Comparison of ENCODE assay signal across 10 cellular contexts in the genomic region with DNA sequence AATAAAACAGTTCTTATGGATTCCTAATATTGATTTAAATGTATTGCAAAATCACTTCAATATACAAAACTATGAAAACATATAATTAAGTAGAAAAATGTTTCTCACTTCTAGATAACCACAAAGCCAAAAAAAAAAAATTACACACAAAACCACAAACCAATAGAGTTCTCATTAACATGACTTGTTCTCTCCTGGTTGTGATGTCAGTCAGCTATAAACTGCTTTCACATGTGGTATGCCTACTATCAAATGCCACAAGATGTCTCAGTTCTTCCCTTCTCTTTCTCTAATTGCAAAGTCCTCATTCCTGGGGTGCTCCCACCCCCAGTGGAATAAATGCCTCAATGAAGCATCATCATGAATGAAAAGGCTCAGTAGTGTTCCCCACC. TPM values are rescaled to one million over a fixed set of nuclear protein-coding genes. Genes with fewer than 3 reads are reported as not detected.
A peak's percentile ranks its signal among the peaks of the same experiment; 100 is the strongest.
DNase-seq lines count a peak whose midpoint lies in the region; ATAC-seq and TF ChIP-seq lines count a peak whose summit lies in the region.
"Had no signal": no experiment of that assay in that cellular context is flagged by ENCODE, and none has a peak within 500 bp of the region (broad histone marks: within the 10 kb centered on the region; RNA-seq: fewer than 3 reads in every experiment).

No MANE protein-coding gene starts in this region.

- no peaks in the 10 kb centered on the region for H3K9me3 ChIP-seq in SK-N-MC (ENCODE audit: low read depth, low read length)
- H3K9me3 ChIP-seq: lower lobe of right lung had no signal

- TF ChIP-seq CTCF in AG04449 (IDR thresholded peaks at IDR 0.05; ENCODE audit: insufficient read depth, low read length, missing control alignments) (no peak), fibroblast of pulmonary artery (IDR thresholded peaks at IDR 0.05; ENCODE audit: low read length, missing control alignments) (no peak)

- H3K9ac ChIP-seq in SK-N-MC (ENCODE audit: insufficient read length) = no peak overlapping the region

- H3K4me3 ChIP-seq in AG04449 (ENCODE audit: low read depth, low read length) (no peak overlapping the region), SK-N-MC (peak overlapping the region; percentile 49), fibroblast of pulmonary artery (replicated peaks; ENCODE audit: low read depth, low read length) (no peak overlapping the region)
- H3K4me3 ChIP-seq: lower lobe of right lung had no signal

- POLR2A ChIA-PET in AG04449 (lab: Yijun Ruan, JAX) = no interaction called here

- peak overlapping the region; percentile 60 for H3K27ac ChIP-seq in SK-N-MC
- H3K27ac ChIP-seq: lower lobe of right lung had no signal

- ATAC-seq in GM19452 (IDR thresholded peaks at IDR 0.05; ENCODE audit: unreplicated experiment) (peak; percentile 80), HG02678 (IDR thresholded peaks at IDR 0.05; ENCODE audit: unreplicated experiment) (no peak)

- H3K36me3 ChIP-seq in SK-N-MC (ENCODE audit: insufficient read depth, low read length) = no peaks in the 10 kb centered on the region
- H3K36me3 ChIP-seq: lower lobe of right lung had no signal

- CTCF ChIA-PET in AG04449 (lab: Yijun Ruan, JAX) = interaction anchor here (0.9 to 1.6 kb wide), 4 partner anchors 9 to 241 kb away, joined by 3 to 7 read pairs (median 4); no protein-coding TSS in a partner anchor

- intact Hi-C loops in cardiac septum (cut with DNase I) = no loop called here

- DNase-seq in AG04449 (ENCODE audit: low read depth, low spot score) (peak; percentile 84), SK-N-MC (ENCODE audit: low read depth, low spot score) (no peak), fibroblast of pulmonary artery (ENCODE audit: low read depth) (peak; percentile 42), ecto neural progenitor cell (ENCODE audit: low spot score) (no peak), cardiac septum (ENCODE audit: low spot score) (no peak), epidermal melanocyte (ENCODE audit: insufficient read length, low spot score) (no peak)
- DNase-seq: lower lobe of right lung, NCI-H2081 treated with DMSO at 0.1 percent for 48 hours had no signal

RNA-seq across cellular contexts. Expression of gene GNAI1, which starts 16.6 kb away (rescaled TPM):
- 11.3 TPM for total RNA-seq in cardiac septum

Comparison
In these comparisons a context has a peak if more than half of its experiments do, and no peak if none do; other contexts are left out.
1. DNase-seq: peak in AG04449 (single experiment) and fibroblast of pulmonary artery (single experiment); none in SK-N-MC (single experiment), ecto neural progenitor cell (single experiment), cardiac septum (single experiment) and epidermal melanocyte (single experiment).